1 cellular context compared by ENCODE assay signal in the genomic region with DNA sequence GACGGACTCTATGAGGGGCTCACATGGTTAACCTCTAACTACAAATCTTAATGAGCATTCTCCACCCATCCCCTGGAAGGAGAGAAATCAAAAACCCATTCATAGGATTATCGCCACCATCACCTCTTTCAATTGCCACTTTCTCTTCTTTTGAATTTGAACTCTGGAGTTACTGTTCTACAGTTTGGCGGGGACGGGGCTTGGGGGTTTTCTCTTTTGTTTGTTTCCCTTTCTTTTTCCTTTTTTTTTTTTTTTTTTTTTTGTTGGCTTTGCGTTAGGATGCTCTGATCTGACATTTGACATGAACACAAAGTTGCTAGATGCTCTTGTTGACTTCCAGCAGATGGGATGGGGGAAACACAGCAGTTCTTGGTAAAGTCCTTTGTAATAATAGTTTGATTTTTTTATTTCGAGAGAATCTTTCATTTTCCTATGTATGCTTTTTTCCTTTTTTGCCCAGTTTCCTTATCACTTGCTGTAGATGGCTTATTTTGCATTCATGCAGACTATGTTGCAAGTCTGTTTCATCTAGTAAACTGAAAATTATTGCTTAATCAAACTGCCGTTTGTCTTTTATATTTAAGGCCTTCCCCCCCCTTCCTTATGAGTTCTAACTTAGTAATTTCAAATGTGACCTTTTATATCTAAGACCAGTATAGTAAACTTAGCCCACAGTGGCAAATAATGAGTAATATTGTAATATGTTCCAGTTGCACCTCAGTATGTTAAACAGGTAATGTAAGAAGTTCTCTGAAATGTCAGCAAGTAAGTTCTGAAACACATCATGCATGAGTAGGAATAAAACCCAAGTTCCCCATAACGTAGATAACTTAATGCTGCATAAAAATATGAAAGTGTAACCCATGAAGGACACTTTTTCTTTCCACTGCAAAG.
A peak's percentile ranks its signal among the peaks of the same experiment; 100 is the strongest.
TF ChIP-seq lines count a peak whose summit lies in the region.

No MANE protein-coding gene starts in this region.

TF ChIP-seq in HepG2, 621 proteins besides CTCF, POLR2A, EP300 and RAD21:
- TF ChIP-seq, protein P1, sequence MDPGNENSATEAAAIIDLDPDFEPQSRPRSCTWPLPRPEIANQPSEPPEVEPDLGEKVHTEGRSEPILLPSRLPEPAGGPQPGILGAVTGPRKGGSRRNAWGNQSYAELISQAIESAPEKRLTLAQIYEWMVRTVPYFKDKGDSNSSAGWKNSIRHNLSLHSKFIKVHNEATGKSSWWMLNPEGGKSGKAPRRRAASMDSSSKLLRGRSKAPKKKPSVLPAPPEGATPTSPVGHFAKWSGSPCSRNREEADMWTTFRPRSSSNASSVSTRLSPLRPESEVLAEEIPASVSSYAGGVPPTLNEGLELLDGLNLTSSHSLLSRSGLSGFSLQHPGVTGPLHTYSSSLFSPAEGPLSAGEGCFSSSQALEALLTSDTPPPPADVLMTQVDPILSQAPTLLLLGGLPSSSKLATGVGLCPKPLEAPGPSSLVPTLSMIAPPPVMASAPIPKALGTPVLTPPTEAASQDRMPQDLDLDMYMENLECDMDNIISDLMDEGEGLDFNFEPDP (CRISPR knock-in tag; conservative IDR thresholded peaks at IDR 0.05), result 0 out of 2 replicates have a peak, but pooled peaks have one; percentile 2
